ENCODE assay signal across 8 cellular contexts in genomic region chr12:66169221-66170170, GRCh38. TPM values are rescaled to one million over a fixed set of nuclear protein-coding genes. Genes with fewer than 3 reads are reported as not detected.
DNase-seq lines count a peak whose midpoint lies in the region; ATAC-seq and TF ChIP-seq lines count a peak whose summit lies in the region.

Gene TMBIM4, minus strand, starts transcription at chr12:66169996. Its CDS starts 45 bp downstream, at chr12:66169951.

- H3K4me3 Mint-ChIP-seq in T-helper 17 cell, result peak within 1 kb of the TSS; percentile 95

- intact Hi-C loops in uterus (cut with DNase I; ENCODE audit: low total_unique reads), result no loop called here

- H3K27me3 ChIP-seq in right atrium auricular region (no peaks in the 10 kb centered on the region), uterus (no peaks in the 10 kb centered on the region)

- TF ChIP-seq CTCF in right atrium auricular region (IDR thresholded peaks at IDR 0.05) (peak; percentile 51 to 63), uterus (IDR thresholded peaks at IDR 0.05) (peak; percentile 29 to 70 (median 50))

- peak within 1 kb of the TSS; percentile 64 to 87 for H3K4me3 ChIP-seq in right atrium auricular region
- H3K4me3 ChIP-seq in uterus, result peak within 1 kb of the TSS; percentile 87 to 92

- no peaks in the 10 kb centered on the region for H3K27me3 Mint-ChIP-seq in T-helper 17 cell

- H3K9me3 ChIP-seq in T-helper 17 cell (ENCODE audit: control insufficient read depth, low read length, poor library complexity, severe bottlenecking) (no peaks in the 10 kb centered on the region), right atrium auricular region (no peaks in the 10 kb centered on the region), uterus (no peaks in the 10 kb centered on the region)

- H3K27ac ChIP-seq in right atrium auricular region, result peak within 1 kb of the TSS; percentile 97 to 99
- peak within 1 kb of the TSS; percentile 96 to 100 for H3K27ac ChIP-seq in uterus

- peaks cover 0 to 18% of the 10 kb centered on the region in 2 donors for H3K4me1 ChIP-seq in right atrium auricular region
- no peaks in the 10 kb centered on the region for H3K4me1 ChIP-seq in uterus

- H3K27ac Mint-ChIP-seq in T-helper 17 cell, result peak within 1 kb of the TSS; percentile 96

- no peaks in the 10 kb centered on the region for H3K36me3 Mint-ChIP-seq in T-helper 17 cell (ENCODE audit: low read depth)

- H3K36me3 ChIP-seq in right atrium auricular region (no peaks in the 10 kb centered on the region), uterus (no peaks in the 10 kb centered on the region)

- DNase-seq in NCI-H1694 treated with DMSO at 0.1 percent for 48 hours (lab: John Stamatoyannopoulos, UW) (peak; percentile 87), T-helper 17 cell (peak; percentile 70 to 77 (median 74)), amygdala (lab: John Stamatoyannopoulos, UW) (peak; percentile 31 to 96 (median 84)), right atrium auricular region (ENCODE audit: low spot score) (peak; percentile 91), pulmonary artery endothelial cell (ENCODE audit: low read depth, low spot score) (peak; percentile 75), uterus (peak; percentile 85 to 86)

- peak; percentile 42 to 73 for TF ChIP-seq POLR2A in uterus (IDR thresholded peaks at IDR 0.05)

- H3K4me1 Mint-ChIP-seq in T-helper 17 cell, result peaks cover 31% of the 10 kb centered on the region

- peak; percentile 88 for ATAC-seq in GM18498 (IDR thresholded peaks at IDR 0.05; ENCODE audit: unreplicated experiment)
- ATAC-seq in HG02938 (IDR thresholded peaks at IDR 0.05; ENCODE audit: unreplicated experiment), result peak; percentile 76
- ATAC-seq in T-helper 17 cell, result peak; percentile 81

RNA-seq across cellular contexts. Expression of gene TMBIM4, which starts in this region (rescaled TPM):
- total RNA-seq in T-helper 17 cell (10 to 100 TPM; 44.4 to 47.5 TPM), right atrium auricular region (100 to 1,000 TPM; 107 to 139 TPM), pulmonary artery endothelial cell (77.8 and 94.1 TPM in 2 replicates), uterus (100 to 1,000 TPM; 102 to 187 (median 146) TPM)

Comparison
In these comparisons a context has a peak if more than half of its experiments do, and no peak if none do; other contexts are left out.
1. Peak in every context shown above with its lines: DNase-seq, ATAC-seq, H3K4me3 ChIP-seq and H3K27ac ChIP-seq.